In genomic region chr1:211323156-211324063, GRCh38 we compare ENCODE assay signal across 8 cellular contexts. TPM values are rescaled to one million over a fixed set of nuclear protein-coding genes. Genes with fewer than 3 reads are reported as not detected.
DNase-seq lines count a peak whose midpoint lies in the region; ATAC-seq and TF ChIP-seq lines count a peak whose summit lies in the region.

No MANE protein-coding gene starts in this region.

- intact Hi-C loops in natural killer cell (cut with micrococcal nuclease) = loop anchor here (1.0 to 5.0 kb wide), 6 partner anchors 30 to 332 kb away; partner anchors contain the start of gene SLC30A1
- intact Hi-C loops in transverse colon (cut with DNase I; ENCODE audit: low total_unique reads) = no loop called here

- no peaks in the 10 kb centered on the region for H3K27me3 ChIP-seq in transverse colon

- no peak overlapping the region for H3K4me3 ChIP-seq in transverse colon

- H3K27ac ChIP-seq in transverse colon = no peak overlapping the region

- no peak for TF ChIP-seq POLR2A in transverse colon (IDR thresholded peaks at IDR 0.05)

- no peak overlapping the region for H3K27ac Mint-ChIP-seq in endothelial cell (ENCODE audit: unreplicated experiment)
- H3K27ac Mint-ChIP-seq in natural killer cell = no peak overlapping the region

- H3K36me3 ChIP-seq in transverse colon = no peaks in the 10 kb centered on the region

- TF ChIP-seq EP300 in transverse colon (IDR thresholded peaks at IDR 0.05; ENCODE audit: low read depth) = no peak

- peaks cover 7% of the 10 kb centered on the region for H3K36me3 Mint-ChIP-seq in endothelial cell (ENCODE audit: low read depth, unreplicated experiment)
- H3K36me3 Mint-ChIP-seq in natural killer cell = no peaks in the 10 kb centered on the region

- H3K4me3 Mint-ChIP-seq in endothelial cell (ENCODE audit: unreplicated experiment) (no peak overlapping the region), natural killer cell (no peak overlapping the region)

- peak; percentile 84 for DNase-seq in COLO829 (ENCODE audit: low spot score)
- peak; percentile 76 for DNase-seq in NCI-H460 (ENCODE audit: extremely low read depth, low read depth)
- DNase-seq in activated CD4-positive, alpha-beta T cell treated with anti-CD3 and anti-CD28 coated beads, Interleukin-2, amount 50 U/mL, for 1 hour = peak; percentile 61
- peak; percentile 59 for DNase-seq in endothelial cell (ENCODE audit: low spot score)
- DNase-seq in natural killer cell = peak; percentile 44
- DNase-seq in transverse colon = peak; percentile 68

- peaks cover 0 to 21% (median 18%) of the 10 kb centered on the region in 4 donors for H3K4me1 ChIP-seq in transverse colon

- H3K27me3 Mint-ChIP-seq in endothelial cell (ENCODE audit: unreplicated experiment) = peaks cover 14% of the 10 kb centered on the region
- H3K27me3 Mint-ChIP-seq in natural killer cell (ENCODE audit: low read depth in 2 of 2) = no peaks in the 10 kb centered on the region

- H3K4me1 Mint-ChIP-seq in endothelial cell (ENCODE audit: unreplicated experiment) (peaks cover 10% of the 10 kb centered on the region), natural killer cell (peaks cover 25 to 31% of the 10 kb centered on the region in 2 donors)

- in situ Hi-C loops in transverse colon (cut with MboI; ENCODE audit: low pct_ligation_motif_present in 1 of 4, low pct_unique_long_range_greater_than_20kb in 1 of 4, low sequenced_read_pairs in 3 of 4) = loop anchor here (10.0 to 25.0 kb wide), 5 partner anchors 151 to 331 kb away; partner anchors contain the start of gene RD3 (in 1 of the 4)

- H3K9me3 Mint-ChIP-seq in endothelial cell (ENCODE audit: unreplicated experiment) (no peaks in the 10 kb centered on the region), natural killer cell (no peaks in the 10 kb centered on the region)

- 20 to 85% methylated on average over 2 to 9 of the region's 9 CpGs for WGBS in transverse colon (ENCODE audit: low coverage in 1 of 2), 2 donors

- TF ChIP-seq CTCF in endothelial cell (IDR thresholded peaks at IDR 0.05; ENCODE audit: unreplicated experiment) (peak; percentile 75), natural killer cell (IDR thresholded peaks at IDR 0.05) (peak; percentile 82), transverse colon (IDR thresholded peaks at IDR 0.05) (peak; percentile 74 to 83 (median 81))

- ATAC-seq in GM19324 (IDR thresholded peaks at IDR 0.05; ENCODE audit: low FRiP score, unreplicated experiment) = peak; percentile 46
- ATAC-seq in HG03439 (IDR thresholded peaks at IDR 0.05; ENCODE audit: unreplicated experiment) = peak; percentile 48
- ATAC-seq in natural killer cell = peak; percentile 69 to 82 (median 73)

- no peaks in the 10 kb centered on the region for H3K9me3 ChIP-seq in transverse colon

RNA-seq across cellular contexts. Expression of gene TRAF5, which starts 3.2 kb away (rescaled TPM):
- total RNA-seq in NCI-H460 (2014; rRNA removed; shearing (Covaris generic)) = 12.3 and 15.1 TPM in 2 replicates
- 46.7 and 51.3 TPM in 2 replicates for polyA plus RNA-seq in NCI-H460 (2014; cell fraction: nucleus; rRNA removed)
- 14.5 TPM for total RNA-seq in endothelial cell (ENCODE audit: unreplicated experiment)
- total RNA-seq in natural killer cell = 10 to 100 TPM; 52.3 to 74.4 (median 55.6) TPM
- total RNA-seq in transverse colon = 10 to 100 TPM; 10.5 to 30.5 (median 17.0) TPM
